In genomic region chr1:223147409-223147808, GRCh38 we compare ENCODE assay signal across 28 cellular contexts.
"Had no signal": no experiment of that assay in that cellular context is flagged by ENCODE, and none has a peak within 500 bp of the region (broad histone marks: within the 10 kb centered on the region; RNA-seq: fewer than 3 reads in every experiment).

No MANE protein-coding gene starts in this region.

- H3K27me3 ChIP-seq: MG63 had no signal

- H3K36me3 ChIP-seq: MG63 had no signal

- H3K4me3 ChIP-seq: MG63 had no signal

- DNase-seq: Karpas-422, Kasumi-1, MG63, MM.1S, MV-4-11, NCI-H1048, NCI-H1092, NCI-H1092 treated with DMSO at 0.1 percent for 48 hours, NCI-H1105, NCI-H1105 treated with DMSO at 0.1 percent for 48 hours, NCI-H1417, NCI-H1417 treated with DMSO at 0.1 percent for 48 hours, NCI-H1436, NCI-H1436 treated with DMSO at 0.1 percent for 48 hours, NCI-H146, NCI-H187, NCI-H187 treated with DMSO at 0.1 percent for 48 hours, NCI-H1930, NCI-H2029, NCI-H2029 treated with DMSO at 0.1 percent for 48 hours, NCI-H2081, NCI-H2081 treated with DMSO at 0.1 percent for 48 hours, NCI-H2107, NCI-H2227 treated with DMSO at 0.1 percent for 48 hours, NCI-H226, NCI-H345, NCI-H510A, NCI-H510A treated with DMSO at 0.1 percent for 48 hours had no signal
